35 cellular contexts compared by ENCODE assay signal in genomic region chr4:94112644-94113043, GRCh38.
"Had no signal": no experiment of that assay in that cellular context is flagged by ENCODE, and none has a peak within 500 bp of the region (broad histone marks: within the 10 kb centered on the region; RNA-seq: fewer than 3 reads in every experiment).

No MANE protein-coding gene starts in this region.

- H3K36me3 ChIP-seq: MG63 had no signal

- H3K9me3 ChIP-seq: MG63 had no signal

- H3K4me3 ChIP-seq: MG63 had no signal

- DNase-seq: Karpas-422, Kasumi-1, MG63, MM.1S, MV-4-11, NCI-H1048, NCI-H1092, NCI-H1092 treated with DMSO at 0.1 percent for 48 hours, NCI-H1105, NCI-H1105 treated with DMSO at 0.1 percent for 48 hours, NCI-H1417, NCI-H1417 treated with DMSO at 0.1 percent for 48 hours, NCI-H1436, NCI-H1436 treated with DMSO at 0.1 percent for 48 hours, NCI-H146, NCI-H1694, NCI-H1694 treated with DMSO at 0.1 percent for 48 hours, NCI-H187, NCI-H187 treated with DMSO at 0.1 percent for 48 hours, NCI-H1930, NCI-H2029, NCI-H2029 treated with DMSO at 0.1 percent for 48 hours, NCI-H2081, NCI-H2081 treated with DMSO at 0.1 percent for 48 hours, NCI-H2107, NCI-H2171, NCI-H2171 treated with DMSO at 0.1 percent for 48 hours, NCI-H2227 treated with DMSO at 0.1 percent for 48 hours, NCI-H226, NCI-H345, NCI-H446, NCI-H446 treated with DMSO at 0.1 percent for 48 hours, NCI-H510A, NCI-H510A treated with DMSO at 0.1 percent for 48 hours, NCI-H524 had no signal

- H3K27me3 ChIP-seq: MG63 had no signal
